ENCODE assay signal across 9 cellular contexts in the genomic region with DNA sequence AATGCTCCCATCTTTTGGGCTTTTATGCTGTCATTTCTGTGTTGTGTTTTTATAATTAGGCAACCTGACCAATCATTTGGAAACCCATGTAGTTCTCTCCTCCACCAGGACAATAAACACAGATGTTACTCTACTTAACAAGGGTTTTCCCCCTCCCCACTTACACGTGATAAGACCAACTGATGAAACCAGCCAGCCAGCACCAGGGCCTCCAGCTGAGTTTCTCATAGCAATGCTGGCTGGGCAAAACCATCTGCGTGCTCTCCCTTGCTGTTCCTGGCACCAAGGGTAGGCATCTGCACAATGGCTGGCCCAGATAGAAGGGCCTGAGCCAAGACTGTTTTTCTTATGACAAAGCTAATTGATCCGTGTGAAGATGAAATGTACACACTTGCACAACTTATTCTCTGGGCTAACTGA.
A peak's percentile ranks its signal among the peaks of the same experiment; 100 is the strongest.
DNase-seq lines count a peak whose midpoint lies in the region; ATAC-seq and TF ChIP-seq lines count a peak whose summit lies in the region.
"Had no signal": no experiment of that assay in that cellular context is flagged by ENCODE, and none has a peak within 500 bp of the region (broad histone marks: within the 10 kb centered on the region; RNA-seq: fewer than 3 reads in every experiment).

No MANE protein-coding gene starts in this region.

- H3K4me2 ChIP-seq in mammary epithelial cell (ENCODE audit: insufficient read depth, low read depth, low read length) = no peak overlapping the region

- H4K20me1 ChIP-seq in mammary epithelial cell (ENCODE audit: insufficient read depth, low read length) = no peaks in the 10 kb centered on the region

- H3K36me3 Mint-ChIP-seq in MCF 10A (ENCODE audit: insufficient read depth, unreplicated experiment) = peaks cover 9% of the 10 kb centered on the region
- H3K36me3 Mint-ChIP-seq in CD4-positive, alpha-beta memory T cell = peaks cover 6 to 16% of the 10 kb centered on the region in 2 donors

- intact Hi-C loops in MCF 10A (cut with micrococcal nuclease) = no loop called here
- intact Hi-C loops in mammary epithelial cell (cut with micrococcal nuclease) = no loop called here
- intact Hi-C loops in CD4-positive, alpha-beta memory T cell (cut with micrococcal nuclease) = no loop called here

- H3K4me1 ChIP-seq in mammary epithelial cell (ENCODE audit: insufficient read depth, low read length) = no peaks in the 10 kb centered on the region
- H3K4me1 ChIP-seq in CD4-positive, alpha-beta memory T cell (ENCODE audit: insufficient read depth, low read length) = peaks cover 5% of the 10 kb centered on the region

- H3K9me3 Mint-ChIP-seq in MCF 10A (ENCODE audit: unreplicated experiment) = no peaks in the 10 kb centered on the region
- no peaks in the 10 kb centered on the region for H3K9me3 Mint-ChIP-seq in CD4-positive, alpha-beta memory T cell

- ATAC-seq in stimulated activated naive CD8-positive, alpha-beta T cell treated with anti-CD3 and anti-CD28 coated beads, Interleukin-15, Interleukin-2, amounts not matched to agents 100 U/mL and 50 U/mL, for 24 hours = peak; percentile 49

- H3K36me3 ChIP-seq in mammary epithelial cell (ENCODE audit: insufficient read depth, low read length) = no peaks in the 10 kb centered on the region
- no peaks in the 10 kb centered on the region for H3K36me3 ChIP-seq in CD4-positive, alpha-beta memory T cell (ENCODE audit: insufficient read depth, low read length)

- in situ Hi-C loops in mammary epithelial cell (cut with MboI; ENCODE audit: low sequenced_read_pairs in 2 of 2) = no loop called here

- H3K9ac ChIP-seq in mammary epithelial cell (ENCODE audit: insufficient read depth, low read length) = no peak overlapping the region

- POLR2A ChIA-PET in MCF 10A (lab: Yijun Ruan, JAX) = no interaction called here
- POLR2A ChIA-PET in HEK293T (lab: Yijun Ruan, JAX) = no interaction called here
- POLR2A ChIA-PET in CD4-positive, alpha-beta memory T cell (lab: Charles Lee; ENCODE audit: partially characterized antibody) = no interaction called here

- H3K4me3 ChIP-seq in mammary epithelial cell (replicated peaks in 1 of 3; ENCODE audit: insufficient read depth in 1 of 3, low read depth in 2 of 3, low read length in 3 of 3) = no peak overlapping the region
- H3K4me3 ChIP-seq in choroid plexus epithelial cell (ENCODE audit: low read depth, low read length) = no peak overlapping the region
- no peak overlapping the region for H3K4me3 ChIP-seq in CD4-positive, alpha-beta memory T cell (ENCODE audit: low read length in 2 of 2)
- H3K4me3 ChIP-seq: skin epidermis had no signal

- DNase-seq in MCF 10A (ENCODE audit: unreplicated experiment) (peak; percentile 71), mammary epithelial cell (no peak), HEK293T (ENCODE audit: extremely low spot score) (peak; percentile 10), NCI-H1092 treated with DMSO at 0.1 percent for 48 hours (lab: John Stamatoyannopoulos, UW) (peak; percentile 53), choroid plexus epithelial cell (ENCODE audit: low read depth) (peak; percentile 86)
- no peak for DNase-seq in stimulated activated naive CD8-positive, alpha-beta T cell treated with anti-CD3 and anti-CD28 coated beads, Interleukin-15, Interleukin-2, amounts not matched to agents 100 U/mL and 50 U/mL, for 24 hours
- no peak for DNase-seq in CD4-positive, alpha-beta memory T cell
- no peak for DNase-seq in activated CD8-positive, alpha-beta memory T cell treated with anti-CD3 and anti-CD28 coated beads, Interleukin-2, amount 50 U/mL, for 4 hours

- no peak overlapping the region for H3K27ac ChIP-seq in mammary epithelial cell (ENCODE audit: insufficient read depth, low read depth, low read length)
- no peak overlapping the region for H3K27ac ChIP-seq in CD4-positive, alpha-beta memory T cell (ENCODE audit: low read depth, low read length)
- H3K27ac ChIP-seq: skin epidermis had no signal

- H3K79me2 ChIP-seq in mammary epithelial cell (ENCODE audit: insufficient read depth, low read length) = no peaks in the 10 kb centered on the region

- no TSS peak for BruUV-seq in MCF 10A (replicated peaks; lab: Mats Ljungman, UMichigan)
- BruUV-seq in mammary epithelial cell (replicated peaks; lab: Mats Ljungman, UMichigan) = no TSS peak

- TF ChIP-seq CTCF in MCF 10A (IDR thresholded peaks at IDR 0.05; ENCODE audit: unreplicated experiment) (no peak), mammary epithelial cell (conservative IDR thresholded peaks at IDR 0.05 in 1 of 2, IDR thresholded peaks at IDR 0.05 in 1 of 2; ENCODE audit: extremely low read depth in 1 of 2, insufficient read depth in 1 of 2, low read depth in 1 of 2, low read length in 2 of 2) (no peak), choroid plexus epithelial cell (conservative IDR thresholded peaks at IDR 0.05; ENCODE audit: low read depth, low read length) (no peak)

- H3K4me3 Mint-ChIP-seq in MCF 10A (ENCODE audit: unreplicated experiment) = no peak overlapping the region
- no peak overlapping the region for H3K4me3 Mint-ChIP-seq in CD4-positive, alpha-beta memory T cell

- no peaks in the 10 kb centered on the region for H3K4me1 Mint-ChIP-seq in MCF 10A (ENCODE audit: insufficient read depth, unreplicated experiment)
- peaks cover 6 to 11% (median 8%) of the 10 kb centered on the region in 4 donors for H3K4me1 Mint-ChIP-seq in CD4-positive, alpha-beta memory T cell

- dilution Hi-C loops in mammary epithelial cell (cut with HindIII; ENCODE audit: low sequenced_read_pairs) = no loop called here

- no peak overlapping the region for H3K27ac Mint-ChIP-seq in MCF 10A (ENCODE audit: low read depth, unreplicated experiment)
- peak overlapping the region in 3 of 7 donors; percentile 38 to 71 (median 64) for H3K27ac Mint-ChIP-seq in CD4-positive, alpha-beta memory T cell

- no peaks in the 10 kb centered on the region for H3K27me3 Mint-ChIP-seq in MCF 10A (ENCODE audit: insufficient read depth, unreplicated experiment)
- no peaks in the 10 kb centered on the region for H3K27me3 Mint-ChIP-seq in CD4-positive, alpha-beta memory T cell

- whole genome bisulfite sequencing in mammary epithelial cell (ENCODE audit: low coverage, missing lambda C conversion rate) = 42% methylated on average over 3 of the region's 3 CpGs

- H3K9me3 ChIP-seq in mammary epithelial cell (replicated peaks; ENCODE audit: insufficient read depth, low read length) = no peaks in the 10 kb centered on the region
- no peaks in the 10 kb centered on the region for H3K9me3 ChIP-seq in CD4-positive, alpha-beta memory T cell (ENCODE audit: control insufficient read depth in 1 of 2, low read length in 2 of 2)

- H3K27me3 ChIP-seq in mammary epithelial cell (ENCODE audit: insufficient read depth, low read length) = no peaks in the 10 kb centered on the region
- no peaks in the 10 kb centered on the region for H3K27me3 ChIP-seq in CD4-positive, alpha-beta memory T cell (ENCODE audit: insufficient read depth, low read length)

- no peak overlapping the region for H2AFZ ChIP-seq in mammary epithelial cell (ENCODE audit: low read depth, low read length)

- CTCF ChIA-PET in MCF 10A (lab: Yijun Ruan, JAX) (no interaction called here), mammary epithelial cell (lab: Charles Lee; ENCODE audit: low non-redundant PET) (interaction anchor here (0.7 kb wide), 1 partner anchor 180 kb away, joined by 7 read pairs; no protein-coding TSS in a partner anchor), HEK293T (lab: Yijun Ruan, JAX) (no interaction called here)
- CTCF ChIA-PET in CD4-positive, alpha-beta memory T cell (lab: Charles Lee; ENCODE audit: partially characterized antibody) = interaction anchor here (0.7 to 1.3 kb wide), 2 partner anchors 8 to 24 kb away, joined by 3 read pairs; no protein-coding TSS in a partner anchor

TF ChIP-seq in HEK293T, 16 proteins besides CTCF, POLR2A, EP300 and RAD21:
- TF ChIP-seq SP1 (IDR thresholded peaks at IDR 0.05) (no peak), LEF1 (IDR thresholded peaks at IDR 0.05; ENCODE audit: borderline replicate concordance) (no peak), PKNOX1 (IDR thresholded peaks at IDR 0.05) (no peak), L3MBTL2 (conservative IDR thresholded peaks at IDR 0.05) (no peak), ARNT (IDR thresholded peaks at IDR 0.05) (no peak), BHLHE40 (IDR thresholded peaks at IDR 0.05; ENCODE audit: borderline replicate concordance) (no peak), ZNF384 (IDR thresholded peaks at IDR 0.05) (no peak), SUZ12 (IDR thresholded peaks at IDR 0.05) (no peak), NFRKB (IDR thresholded peaks at IDR 0.05) (no peak), FOXK2 (IDR thresholded peaks at IDR 0.05) (no peak), FOXA1 (IDR thresholded peaks at IDR 0.05) (no peak), ELF4 (IDR thresholded peaks at IDR 0.05) (no peak), FOXM1 (IDR thresholded peaks at IDR 0.05; ENCODE audit: borderline replicate concordance) (no peak), CTBP1 (IDR thresholded peaks at IDR 0.05; ENCODE audit: borderline replicate concordance) (no peak), HDGF (IDR thresholded peaks at IDR 0.05; ENCODE audit: borderline replicate concordance) (no peak), TARDBP (IDR thresholded peaks at IDR 0.05) (no peak)

Comparison
In these comparisons a context has a peak if more than half of its experiments do, and no peak if none do; other contexts are left out.
1. DNase-seq: peak in MCF 10A (single experiment), HEK293T (single experiment), NCI-H1092 treated with DMSO at 0.1 percent for 48 hours (single experiment) and choroid plexus epithelial cell (single experiment); none in mammary epithelial cell (single experiment), stimulated activated naive CD8-positive, alpha-beta T cell treated with anti-CD3 and anti-CD28 coated beads, Interleukin-15, Interleukin-2, amounts not matched to agents 100 U/mL and 50 U/mL, for 24 hours (single experiment), CD4-positive, alpha-beta memory T cell (0 of 5) and activated CD8-positive, alpha-beta memory T cell treated with anti-CD3 and anti-CD28 coated beads, Interleukin-2, amount 50 U/mL, for 4 hours (single experiment).
2. CTCF ChIA-PET loops: an anchor here in mammary epithelial cell (0.7 kb wide) and CD4-positive, alpha-beta memory T cell (0.7 to 1.3 kb wide); none called in MCF 10A and HEK293T.